1 cellular context compared by ENCODE assay signal in the genomic region with DNA sequence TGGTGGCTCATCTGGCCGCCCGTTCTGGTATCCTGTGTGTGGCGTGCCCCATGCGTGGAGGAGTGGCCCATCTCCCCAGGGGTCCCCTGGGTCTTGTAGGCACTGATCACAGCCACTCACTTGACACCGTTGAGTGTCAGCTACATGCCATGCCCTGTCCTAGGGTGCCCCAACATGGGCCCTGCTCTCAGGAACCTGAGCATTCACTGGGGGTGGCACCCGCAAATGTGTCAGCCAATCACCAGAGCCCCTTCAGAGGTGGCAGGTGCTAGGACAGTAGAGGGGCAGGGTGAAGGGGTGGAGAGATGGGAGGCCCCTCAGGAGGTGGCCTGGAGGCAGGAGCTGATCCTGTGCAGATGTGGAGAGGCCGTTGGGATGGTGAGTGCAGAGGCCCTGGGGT.
A peak's percentile ranks its signal among the peaks of the same experiment; 100 is the strongest.
TF ChIP-seq lines count a peak whose summit lies in the region.

No MANE protein-coding gene starts in this region.

TF ChIP-seq in HepG2, 621 proteins besides CTCF, POLR2A, EP300 and RAD21:
- peak; percentile 70 for TF ChIP-seq AGO2 (optimal IDR thresholded peaks at IDR 0.05; ENCODE audit: low read depth, low read length)
- TF ChIP-seq TBX3 (IDR thresholded peaks at IDR 0.05; ENCODE audit: borderline replicate concordance): no peak
